8 cellular contexts compared by ENCODE assay signal in the genomic region with DNA sequence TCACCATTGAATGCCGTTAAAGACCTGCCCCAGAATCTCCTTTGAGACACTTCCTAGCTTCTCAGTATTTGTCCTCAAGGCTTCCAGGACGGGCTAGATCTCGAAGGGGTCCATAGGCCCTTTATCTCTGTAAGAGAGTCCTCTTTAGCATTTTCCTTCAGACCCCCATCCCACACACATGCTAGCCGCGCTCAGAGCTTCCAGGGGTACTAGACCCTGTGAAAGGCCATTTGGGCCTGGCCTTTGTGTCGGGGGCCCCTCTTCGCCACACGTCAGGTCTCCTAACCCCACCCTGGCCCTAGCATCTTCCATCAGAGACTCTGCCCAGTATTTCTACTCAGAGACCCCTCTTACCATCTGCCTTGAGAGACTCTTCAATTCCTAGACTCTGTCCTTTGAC. TPM values are rescaled to one million over a fixed set of nuclear protein-coding genes. Genes with fewer than 3 reads are reported as not detected.
DNase-seq lines count a peak whose midpoint lies in the region; ATAC-seq and TF ChIP-seq lines count a peak whose summit lies in the region.

No MANE protein-coding gene starts in this region.

- no peaks in the 10 kb centered on the region for H3K9me3 ChIP-seq in HAP-1
- no peaks in the 10 kb centered on the region for H3K9me3 ChIP-seq in right cardiac atrium (ENCODE audit: control insufficient read depth, low read length)
- H3K9me3 ChIP-seq in smooth muscle cell (replicated peaks; ENCODE audit: low read depth), result no peaks in the 10 kb centered on the region

- peak overlapping the region; percentile 86 for H3K4me2 ChIP-seq in smooth muscle cell

- H3K9ac ChIP-seq in smooth muscle cell (ENCODE audit: low read depth), result peak overlapping the region; percentile 99

- POLR2A ChIA-PET in activated CD8-positive, alpha-beta T cell treated with anti-CD3 and anti-CD28 coated beads for 36 hours (lab: Charles Lee), result interaction anchor here (0.9 kb wide), 1 partner anchor 190 kb away, joined by 3 read pairs; no protein-coding TSS in a partner anchor

- peaks cover 53% of the 10 kb centered on the region for H3K36me3 Mint-ChIP-seq in activated CD8-positive, alpha-beta T cell treated with anti-CD3 and anti-CD28 coated beads for 36 hours (ENCODE audit: low read depth)

- 9% methylated on average over 8 of the region's 8 CpGs for WGBS in right cardiac atrium
- 15% methylated on average over 8 of the region's 8 CpGs for WGBS in smooth muscle cell (ENCODE audit: low lambda C conversion rate)

- peaks cover 53% of the 10 kb centered on the region for H4K20me1 ChIP-seq in smooth muscle cell (ENCODE audit: low read depth)

- H3K4me1 Mint-ChIP-seq in activated CD8-positive, alpha-beta T cell treated with anti-CD3 and anti-CD28 coated beads for 36 hours (ENCODE audit: low read depth), result peaks cover 39% of the 10 kb centered on the region

- peak overlapping the region; percentile 100 for H3K27ac ChIP-seq in right cardiac atrium (ENCODE audit: low read length)
- H3K27ac ChIP-seq in smooth muscle cell (ENCODE audit: low read depth), result peak overlapping the region; percentile 98

- peaks cover 38% of the 10 kb centered on the region for H3K4me1 ChIP-seq in HAP-1
- H3K4me1 ChIP-seq in right cardiac atrium (ENCODE audit: control insufficient read depth, insufficient read depth, low read length), result peaks cover 11% of the 10 kb centered on the region
- H3K4me1 ChIP-seq in smooth muscle cell (ENCODE audit: low read depth), result peaks cover 33% of the 10 kb centered on the region

- H3K36me3 ChIP-seq in HAP-1 (replicated peaks) (peaks cover 55% of the 10 kb centered on the region), smooth muscle cell (ENCODE audit: low read depth) (no peaks in the 10 kb centered on the region)

- in situ Hi-C loops in HAP-1 (cut with MboI; ENCODE audit: low sequenced_read_pairs), result loop anchor here (5.0 to 25.0 kb wide), 3 partner anchors 190 to 843 kb away; no protein-coding TSS in a partner anchor

- DNase-seq in HAP-1 (ENCODE audit: low spot score in 2 of 2), result no peak
- DNase-seq in activated CD8-positive, alpha-beta T cell treated with anti-CD3 and anti-CD28 coated beads for 36 hours, result no peak
- peak in 1 of 3 donors; percentile 34 for DNase-seq in right cardiac atrium
- no peak for DNase-seq in smooth muscle cell (lab: John Stamatoyannopoulos, UW; ENCODE audit: unreplicated experiment)
- no peak for DNase-seq in NCI-H2081 (lab: John Stamatoyannopoulos, UW)
- no peak for DNase-seq in NOMO-1 (lab: John Stamatoyannopoulos, UW; ENCODE audit: unreplicated experiment in 2 of 2)

- H3K27me3 ChIP-seq in HAP-1 (ENCODE audit: low read depth) (no peaks in the 10 kb centered on the region), right cardiac atrium (ENCODE audit: control insufficient read depth, insufficient read depth) (no peaks in the 10 kb centered on the region), smooth muscle cell (ENCODE audit: low read depth) (no peaks in the 10 kb centered on the region)

- peak overlapping the region; percentile 87 for H3K4me3 Mint-ChIP-seq in activated CD8-positive, alpha-beta T cell treated with anti-CD3 and anti-CD28 coated beads for 36 hours

- no peak for TF ChIP-seq CTCF in activated CD8-positive, alpha-beta T cell treated with anti-CD3 and anti-CD28 coated beads for 36 hours (IDR thresholded peaks at IDR 0.05)
- no peak for TF ChIP-seq CTCF in smooth muscle cell (IDR thresholded peaks at IDR 0.05; ENCODE audit: borderline replicate concordance, insufficient read depth, poor library complexity, severe bottlenecking)

- no peak overlapping the region for H2AFZ ChIP-seq in smooth muscle cell (ENCODE audit: low read depth)

- CTCF ChIA-PET in activated CD8-positive, alpha-beta T cell treated with anti-CD3 and anti-CD28 coated beads for 36 hours (lab: Charles Lee), result interaction anchor here (1.4 kb wide), 1 partner anchor 329 kb away, joined by 4 read pairs; no protein-coding TSS in a partner anchor

- ATAC-seq in activated CD8-positive, alpha-beta T cell treated with anti-CD3 and anti-CD28 coated beads for 36 hours, result no peak
- ATAC-seq in right cardiac atrium (no peak), GM21528 (IDR thresholded peaks at IDR 0.05; ENCODE audit: low FRiP score, unreplicated experiment) (no peak), HG03565 (IDR thresholded peaks at IDR 0.05; ENCODE audit: unreplicated experiment) (no peak)

- no peaks in the 10 kb centered on the region for H3K27me3 Mint-ChIP-seq in activated CD8-positive, alpha-beta T cell treated with anti-CD3 and anti-CD28 coated beads for 36 hours

- no peaks in the 10 kb centered on the region for H3F3A ChIP-seq in smooth muscle cell (ENCODE audit: low read depth)

- intact Hi-C loops in activated CD8-positive, alpha-beta T cell treated with anti-CD3 and anti-CD28 coated beads for 36 hours (cut with micrococcal nuclease), result loop anchor here (5.0 kb wide), 1 partner anchor 328 kb away; no protein-coding TSS in a partner anchor
- intact Hi-C loops in right cardiac atrium (cut with DNase I), result loop anchor here in 3 of 4 donors (5.0 kb wide), 2 partner anchors 188 to 328 kb away; no protein-coding TSS in a partner anchor

- peaks cover 57% of the 10 kb centered on the region for H3K79me2 ChIP-seq in smooth muscle cell (ENCODE audit: low read depth)

- H3K4me3 ChIP-seq in HAP-1, result peak overlapping the region; percentile 99
- peak overlapping the region; percentile 82 for H3K4me3 ChIP-seq in right cardiac atrium (ENCODE audit: low read length)
- H3K4me3 ChIP-seq in smooth muscle cell, result peak overlapping the region; percentile 93

- no peaks in the 10 kb centered on the region for H3K9me3 Mint-ChIP-seq in activated CD8-positive, alpha-beta T cell treated with anti-CD3 and anti-CD28 coated beads for 36 hours

- H3K27ac Mint-ChIP-seq in activated CD8-positive, alpha-beta T cell treated with anti-CD3 and anti-CD28 coated beads for 36 hours, result peak overlapping the region; percentile 94

RNA-seq across cellular contexts. Expression of a gene that starts 0.8 kb away (rescaled TPM):
- 100 to 1,000 TPM; 243 to 246 TPM for total RNA-seq in activated CD8-positive, alpha-beta T cell treated with anti-CD3 and anti-CD28 coated beads for 36 hours
- total RNA-seq in right cardiac atrium (100 to 1,000 TPM; 109 to 130 (median 114) TPM), smooth muscle cell (223 and 233 TPM in 2 replicates)
- polyA plus RNA-seq in right cardiac atrium (79.5 TPM), smooth muscle cell (243 and 246 TPM in 2 replicates)

RNA-seq across cellular contexts. Expression of a gene that starts 24.1 kb away (rescaled TPM):
- total RNA-seq in activated CD8-positive, alpha-beta T cell treated with anti-CD3 and anti-CD28 coated beads for 36 hours, result 10 to 100 TPM; 56.1 to 61.3 TPM
- 100 to 1,000 TPM; 108 to 164 (median 120) TPM for total RNA-seq in right cardiac atrium
- polyA plus RNA-seq in right cardiac atrium, result 104 TPM
- total RNA-seq in smooth muscle cell, result 118 and 176 TPM in 2 replicates
- polyA plus RNA-seq in smooth muscle cell, result 269 and 270 TPM in 2 replicates

RNA-seq across cellular contexts. Expression of a gene that starts 38.4 kb away (rescaled TPM):
- 10 to 100 TPM; 57.1 to 62.0 TPM for total RNA-seq in activated CD8-positive, alpha-beta T cell treated with anti-CD3 and anti-CD28 coated beads for 36 hours
- total RNA-seq in right cardiac atrium, result 10 to 100 TPM; 59.6 to 70.4 (median 60.9) TPM
- polyA plus RNA-seq in right cardiac atrium, result 28.3 TPM
- 80.6 and 84.0 TPM in 2 replicates for total RNA-seq in smooth muscle cell
- 211 and 221 TPM in 2 replicates for polyA plus RNA-seq in smooth muscle cell

RNA-seq across cellular contexts. Expression of a gene that starts 49.4 kb away (rescaled TPM):
- 10 to 100 TPM; 66.4 to 66.7 TPM for total RNA-seq in activated CD8-positive, alpha-beta T cell treated with anti-CD3 and anti-CD28 coated beads for 36 hours
- total RNA-seq in right cardiac atrium (10 to 100 TPM; 25.5 to 33.8 (median 28.2) TPM), smooth muscle cell (17.6 and 18.3 TPM in 2 replicates)
- polyA plus RNA-seq in right cardiac atrium (22.6 TPM), smooth muscle cell (39.2 and 42.7 TPM in 2 replicates)

RNA-seq across cellular contexts. Expression of a gene that starts 49.9 kb away (rescaled TPM):
- total RNA-seq in activated CD8-positive, alpha-beta T cell treated with anti-CD3 and anti-CD28 coated beads for 36 hours, result 10 to 100 TPM; 82.9 to 89.8 TPM
- 100 to 1,000 TPM; 127 to 152 (median 139) TPM for total RNA-seq in right cardiac atrium
- 235 TPM for polyA plus RNA-seq in right cardiac atrium
- 67.4 and 82.6 TPM in 2 replicates for total RNA-seq in smooth muscle cell
- polyA plus RNA-seq in smooth muscle cell, result 167 and 178 TPM in 2 replicates
